In the genomic region with DNA sequence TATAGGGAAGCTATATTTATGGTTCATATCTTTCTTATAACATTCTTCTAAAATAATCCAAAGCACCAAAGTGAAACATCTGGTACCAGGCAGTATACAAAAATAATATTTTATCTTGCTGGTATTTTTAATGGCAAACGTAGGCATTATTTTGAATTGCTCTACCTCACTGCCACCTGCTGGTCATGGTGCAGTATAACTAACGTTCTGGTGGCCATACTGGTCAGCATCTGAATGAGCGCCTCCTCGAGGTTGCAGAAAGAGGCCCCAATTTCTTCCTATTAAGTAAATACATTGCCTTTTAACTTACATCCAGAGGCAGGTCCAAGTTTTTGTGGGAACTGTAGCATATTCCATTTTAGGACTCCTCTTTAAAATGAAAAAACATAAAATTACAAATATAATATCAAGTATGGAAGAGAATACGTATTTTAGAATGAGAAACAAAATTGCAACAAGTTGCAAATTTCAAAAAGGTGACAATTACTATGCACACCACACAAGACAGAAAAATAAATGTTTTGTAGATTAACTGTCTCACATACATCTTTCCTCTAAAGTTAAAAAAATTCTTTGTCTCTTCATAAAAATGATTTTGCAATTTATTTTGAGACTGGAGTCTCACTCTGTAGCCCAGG, we compare ENCODE assay signal across 1 cellular context.
TF ChIP-seq lines count a peak whose summit lies in the region.

No MANE protein-coding gene starts in this region.

TF ChIP-seq in K562, 482 proteins besides CTCF, POLR2A, EP300 and RAD21 (continued from another document):
- TF ChIP-seq, protein P1, sequence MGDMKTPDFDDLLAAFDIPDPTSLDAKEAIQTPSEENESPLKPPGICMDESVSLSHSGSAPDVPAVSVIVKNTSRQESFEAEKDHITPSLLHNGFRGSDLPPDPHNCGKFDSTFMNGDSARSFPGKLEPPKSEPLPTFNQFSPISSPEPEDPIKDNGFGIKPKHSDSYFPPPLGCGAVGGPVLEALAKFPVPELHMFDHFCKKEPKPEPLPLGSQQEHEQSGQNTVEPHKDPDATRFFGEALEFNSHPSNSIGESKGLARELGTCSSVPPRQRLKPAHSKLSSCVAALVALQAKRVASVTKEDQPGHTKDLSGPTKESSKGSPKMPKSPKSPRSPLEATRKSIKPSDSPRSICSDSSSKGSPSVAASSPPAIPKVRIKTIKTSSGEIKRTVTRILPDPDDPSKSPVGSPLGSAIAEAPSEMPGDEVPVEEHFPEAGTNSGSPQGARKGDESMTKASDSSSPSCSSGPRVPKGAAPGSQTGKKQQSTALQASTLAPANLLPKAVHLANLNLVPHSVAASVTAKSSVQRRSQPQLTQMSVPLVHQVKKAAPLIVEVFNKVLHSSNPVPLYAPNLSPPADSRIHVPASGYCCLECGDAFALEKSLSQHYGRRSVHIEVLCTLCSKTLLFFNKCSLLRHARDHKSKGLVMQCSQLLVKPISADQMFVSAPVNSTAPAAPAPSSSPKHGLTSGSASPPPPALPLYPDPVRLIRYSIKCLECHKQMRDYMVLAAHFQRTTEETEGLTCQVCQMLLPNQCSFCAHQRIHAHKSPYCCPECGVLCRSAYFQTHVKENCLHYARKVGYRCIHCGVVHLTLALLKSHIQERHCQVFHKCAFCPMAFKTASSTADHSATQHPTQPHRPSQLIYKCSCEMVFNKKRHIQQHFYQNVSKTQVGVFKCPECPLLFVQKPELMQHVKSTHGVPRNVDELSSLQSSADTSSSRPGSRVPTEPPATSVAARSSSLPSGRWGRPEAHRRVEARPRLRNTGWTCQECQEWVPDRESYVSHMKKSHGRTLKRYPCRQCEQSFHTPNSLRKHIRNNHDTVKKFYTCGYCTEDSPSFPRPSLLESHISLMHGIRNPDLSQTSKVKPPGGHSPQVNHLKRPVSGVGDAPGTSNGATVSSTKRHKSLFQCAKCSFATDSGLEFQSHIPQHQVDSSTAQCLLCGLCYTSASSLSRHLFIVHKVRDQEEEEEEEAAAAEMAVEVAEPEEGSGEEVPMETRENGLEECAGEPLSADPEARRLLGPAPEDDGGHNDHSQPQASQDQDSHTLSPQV (IDR thresholded peaks at IDR 0.05) = peak; percentile 49; the same call in 1 of the 2 replicates
- TF ChIP-seq BRCA1 (IDR thresholded peaks at IDR 0.05) = no peak
- TF ChIP-seq BRCA1 (CRISPR knock-in tag; IDR thresholded peaks at IDR 0.05) = no peak
- no peak for TF ChIP-seq ZNF431 (CRISPR knock-in tag; IDR thresholded peaks at IDR 0.05)
- 0 out of 2 replicates have a peak, but pooled peaks have one; percentile 15 for TF ChIP-seq RB1 (IDR thresholded peaks at IDR 0.05; ENCODE audit: low read depth)
- peak; percentile 92 for TF ChIP-seq SMC3 (conservative IDR thresholded peaks at IDR 0.05; ENCODE audit: insufficient read depth, low read depth, low read length)
- peak; percentile 37; the same call in 1 of the 2 replicates for TF ChIP-seq CC2D1A (IDR thresholded peaks at IDR 0.05)
- TF ChIP-seq STAG1 (CRISPR knock-in tag; IDR thresholded peaks at IDR 0.05; ENCODE audit: borderline replicate concordance) = peak; percentile 70; the same call in 1 of the 2 replicates
- TF ChIP-seq, protein P2, sequence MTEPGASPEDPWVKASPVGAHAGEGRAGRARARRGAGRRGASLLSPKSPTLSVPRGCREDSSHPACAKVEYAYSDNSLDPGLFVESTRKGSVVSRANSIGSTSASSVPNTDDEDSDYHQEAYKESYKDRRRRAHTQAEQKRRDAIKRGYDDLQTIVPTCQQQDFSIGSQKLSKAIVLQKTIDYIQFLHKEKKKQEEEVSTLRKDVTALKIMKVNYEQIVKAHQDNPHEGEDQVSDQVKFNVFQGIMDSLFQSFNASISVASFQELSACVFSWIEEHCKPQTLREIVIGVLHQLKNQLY (CRISPR knock-in tag; conservative IDR thresholded peaks at IDR 0.05) = no peak
- TF ChIP-seq MAZ (CRISPR knock-in tag; conservative IDR thresholded peaks at IDR 0.05 in 1 of 2, IDR thresholded peaks at IDR 0.05 in 1 of 2) = peak in 1 of 2 experiments; percentile 47; a peak in 1 of 4 replicates
- TF ChIP-seq ETV5 (CRISPR knock-in tag; IDR thresholded peaks at IDR 0.05; ENCODE audit: low read depth) = no peak
- TF ChIP-seq JUN (IDR thresholded peaks at IDR 0.05; ENCODE audit: borderline replicate concordance, low read depth, low read length) = 0 out of 2 replicates have a peak, but pooled peaks have one; percentile 25
- TF ChIP-seq JUN (CRISPR knock-in tag; IDR thresholded peaks at IDR 0.05; ENCODE audit: borderline replicate concordance) = no peak
- TF ChIP-seq RCOR1 (IDR thresholded peaks at IDR 0.05; ENCODE audit: borderline replicate concordance in 1 of 2, low read depth in 2 of 2, low read length in 2 of 2) = 0 out of 4 replicates have a peak, but pooled peaks of 1 of the 2 experiments have one; percentile 24
- TF ChIP-seq, protein P3, sequence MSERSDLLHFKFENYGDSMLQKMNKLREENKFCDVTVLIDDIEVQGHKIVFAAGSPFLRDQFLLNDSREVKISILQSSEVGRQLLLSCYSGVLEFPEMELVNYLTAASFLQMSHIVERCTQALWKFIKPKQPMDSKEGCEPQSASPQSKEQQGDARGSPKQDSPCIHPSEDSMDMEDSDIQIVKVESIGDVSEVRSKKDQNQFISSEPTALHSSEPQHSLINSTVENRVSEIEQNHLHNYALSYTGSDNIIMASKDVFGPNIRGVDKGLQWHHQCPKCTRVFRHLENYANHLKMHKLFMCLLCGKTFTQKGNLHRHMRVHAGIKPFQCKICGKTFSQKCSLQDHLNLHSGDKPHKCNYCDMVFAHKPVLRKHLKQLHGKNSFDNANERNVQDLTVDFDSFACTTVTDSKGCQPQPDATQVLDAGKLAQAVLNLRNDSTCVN (CRISPR knock-in tag; IDR thresholded peaks at IDR 0.05) = no peak
- TF ChIP-seq MCM2 (IDR thresholded peaks at IDR 0.05; ENCODE audit: low read depth) = no peak
- TF ChIP-seq, protein P4, sequence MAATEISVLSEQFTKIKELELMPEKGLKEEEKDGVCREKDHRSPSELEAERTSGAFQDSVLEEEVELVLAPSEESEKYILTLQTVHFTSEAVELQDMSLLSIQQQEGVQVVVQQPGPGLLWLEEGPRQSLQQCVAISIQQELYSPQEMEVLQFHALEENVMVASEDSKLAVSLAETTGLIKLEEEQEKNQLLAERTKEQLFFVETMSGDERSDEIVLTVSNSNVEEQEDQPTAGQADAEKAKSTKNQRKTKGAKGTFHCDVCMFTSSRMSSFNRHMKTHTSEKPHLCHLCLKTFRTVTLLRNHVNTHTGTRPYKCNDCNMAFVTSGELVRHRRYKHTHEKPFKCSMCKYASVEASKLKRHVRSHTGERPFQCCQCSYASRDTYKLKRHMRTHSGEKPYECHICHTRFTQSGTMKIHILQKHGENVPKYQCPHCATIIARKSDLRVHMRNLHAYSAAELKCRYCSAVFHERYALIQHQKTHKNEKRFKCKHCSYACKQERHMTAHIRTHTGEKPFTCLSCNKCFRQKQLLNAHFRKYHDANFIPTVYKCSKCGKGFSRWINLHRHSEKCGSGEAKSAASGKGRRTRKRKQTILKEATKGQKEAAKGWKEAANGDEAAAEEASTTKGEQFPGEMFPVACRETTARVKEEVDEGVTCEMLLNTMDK (IDR thresholded peaks at IDR 0.05; ENCODE audit: borderline replicate concordance, insufficient read depth, low read depth, low read length, poor library complexity, severe bottlenecking) = peak; percentile 59
- no peak for TF ChIP-seq ATF1 (CRISPR knock-in tag; IDR thresholded peaks at IDR 0.05)
- peak; percentile 39 for TF ChIP-seq ATF1 (tag; IDR thresholded peaks at IDR 0.05)
- TF ChIP-seq MAFF (IDR thresholded peaks at IDR 0.05; ENCODE audit: low read length) = peak; percentile 53; the same call in 1 of the 2 replicates
- TF ChIP-seq, protein P5, sequence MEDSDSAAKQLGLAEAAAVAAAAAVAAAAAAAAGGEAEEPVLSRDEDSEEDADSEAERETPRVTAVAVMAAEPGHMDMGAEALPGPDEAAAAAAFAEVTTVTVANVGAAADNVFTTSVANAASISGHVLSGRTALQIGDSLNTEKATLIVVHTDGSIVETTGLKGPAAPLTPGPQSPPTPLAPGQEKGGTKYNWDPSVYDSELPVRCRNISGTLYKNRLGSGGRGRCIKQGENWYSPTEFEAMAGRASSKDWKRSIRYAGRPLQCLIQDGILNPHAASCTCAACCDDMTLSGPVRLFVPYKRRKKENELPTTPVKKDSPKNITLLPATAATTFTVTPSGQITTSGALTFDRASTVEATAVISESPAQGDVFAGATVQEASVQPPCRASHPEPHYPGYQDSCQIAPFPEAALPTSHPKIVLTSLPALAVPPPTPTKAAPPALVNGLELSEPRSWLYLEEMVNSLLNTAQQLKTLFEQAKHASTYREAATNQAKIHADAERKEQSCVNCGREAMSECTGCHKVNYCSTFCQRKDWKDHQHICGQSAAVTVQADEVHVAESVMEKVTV (CRISPR knock-in tag; IDR thresholded peaks at IDR 0.05) = peak; percentile 89
- TF ChIP-seq ARID2 (IDR thresholded peaks at IDR 0.05) = peak; percentile 65; the same call in 1 of the 2 replicates
- peak; percentile 22; the same call in 1 of the 2 replicates for TF ChIP-seq MAFG (tag; conservative IDR thresholded peaks at IDR 0.05)
- TF ChIP-seq CREM (IDR thresholded peaks at IDR 0.05; ENCODE audit: low read depth) = peak; percentile 66
- TF ChIP-seq EP400 (IDR thresholded peaks at IDR 0.05) = no peak; the same call in 1 of the 2 replicates
- TF ChIP-seq MAFK (IDR thresholded peaks at IDR 0.05; ENCODE audit: low read length) = peak; percentile 49; the same call in 1 of the 2 replicates
- TF ChIP-seq, protein P6, sequence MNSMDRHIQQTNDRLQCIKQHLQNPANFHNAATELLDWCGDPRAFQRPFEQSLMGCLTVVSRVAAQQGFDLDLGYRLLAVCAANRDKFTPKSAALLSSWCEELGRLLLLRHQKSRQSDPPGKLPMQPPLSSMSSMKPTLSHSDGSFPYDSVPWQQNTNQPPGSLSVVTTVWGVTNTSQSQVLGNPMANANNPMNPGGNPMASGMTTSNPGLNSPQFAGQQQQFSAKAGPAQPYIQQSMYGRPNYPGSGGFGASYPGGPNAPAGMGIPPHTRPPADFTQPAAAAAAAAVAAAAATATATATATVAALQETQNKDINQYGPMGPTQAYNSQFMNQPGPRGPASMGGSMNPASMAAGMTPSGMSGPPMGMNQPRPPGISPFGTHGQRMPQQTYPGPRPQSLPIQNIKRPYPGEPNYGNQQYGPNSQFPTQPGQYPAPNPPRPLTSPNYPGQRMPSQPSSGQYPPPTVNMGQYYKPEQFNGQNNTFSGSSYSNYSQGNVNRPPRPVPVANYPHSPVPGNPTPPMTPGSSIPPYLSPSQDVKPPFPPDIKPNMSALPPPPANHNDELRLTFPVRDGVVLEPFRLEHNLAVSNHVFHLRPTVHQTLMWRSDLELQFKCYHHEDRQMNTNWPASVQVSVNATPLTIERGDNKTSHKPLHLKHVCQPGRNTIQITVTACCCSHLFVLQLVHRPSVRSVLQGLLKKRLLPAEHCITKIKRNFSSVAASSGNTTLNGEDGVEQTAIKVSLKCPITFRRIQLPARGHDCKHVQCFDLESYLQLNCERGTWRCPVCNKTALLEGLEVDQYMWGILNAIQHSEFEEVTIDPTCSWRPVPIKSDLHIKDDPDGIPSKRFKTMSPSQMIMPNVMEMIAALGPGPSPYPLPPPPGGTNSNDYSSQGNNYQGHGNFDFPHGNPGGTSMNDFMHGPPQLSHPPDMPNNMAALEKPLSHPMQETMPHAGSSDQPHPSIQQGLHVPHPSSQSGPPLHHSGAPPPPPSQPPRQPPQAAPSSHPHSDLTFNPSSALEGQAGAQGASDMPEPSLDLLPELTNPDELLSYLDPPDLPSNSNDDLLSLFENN (IDR thresholded peaks at IDR 0.05; ENCODE audit: low read depth in 2 of 2, low read length in 2 of 2) = no peak
- TF ChIP-seq NCOR1 (IDR thresholded peaks at IDR 0.05) = no peak
- TF ChIP-seq SNIP1 (IDR thresholded peaks at IDR 0.05; ENCODE audit: low read depth) = no peak
